In the genomic region with DNA sequence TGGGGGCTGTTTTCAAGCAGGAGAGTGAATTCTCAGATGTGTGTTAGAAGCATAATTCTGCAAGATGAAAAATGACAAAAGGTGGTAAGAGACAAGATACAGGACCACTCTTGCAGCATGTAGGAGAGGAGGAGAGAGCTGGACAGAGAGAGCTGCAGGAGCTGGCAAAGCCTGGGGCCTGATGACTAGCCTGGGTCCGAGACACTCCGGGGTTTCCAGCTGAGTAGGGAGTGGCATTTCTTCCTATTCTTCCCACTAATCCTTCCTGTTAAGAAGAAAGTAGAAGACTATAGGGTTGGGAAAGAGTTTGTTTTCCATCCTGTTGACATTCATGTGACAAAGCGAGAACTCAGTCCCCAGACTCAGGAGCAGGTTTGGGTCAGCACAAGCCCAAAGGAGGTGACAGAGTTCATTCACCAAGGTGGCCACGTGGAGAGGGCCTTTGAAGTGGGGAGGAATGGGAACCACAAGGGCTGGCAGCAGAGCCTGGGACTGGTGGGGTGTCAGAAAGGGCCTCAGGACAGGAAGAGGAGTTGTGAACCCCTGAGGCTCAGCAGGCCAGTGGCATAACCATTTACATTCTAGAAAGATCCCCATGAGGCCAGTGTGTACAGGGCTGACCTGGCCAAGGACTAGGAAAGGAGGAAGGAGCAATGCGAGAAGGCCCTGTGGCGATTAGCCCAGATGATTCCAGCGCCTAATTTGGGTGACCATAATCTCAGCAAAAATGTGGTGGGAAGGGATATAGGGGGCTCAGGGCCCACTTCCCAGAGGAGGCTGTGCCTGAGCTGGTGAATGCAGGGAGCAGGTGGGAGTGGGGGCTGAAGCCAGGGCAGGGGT, we compare ENCODE assay signal across 10 cellular contexts.
A peak's percentile ranks its signal among the peaks of the same experiment; 100 is the strongest.
DNase-seq lines count a peak whose midpoint lies in the region; ATAC-seq and TF ChIP-seq lines count a peak whose summit lies in the region.
"Had no signal": no experiment of that assay in that cellular context is flagged by ENCODE, and none has a peak within 500 bp of the region (broad histone marks: within the 10 kb centered on the region; RNA-seq: fewer than 3 reads in every experiment).

No MANE protein-coding gene starts in this region.

- peak overlapping the region; percentile 27 for H3K27ac Mint-ChIP-seq in activated T-cell treated with anti-CD3 and anti-CD28 coated beads, Interleukin-2, amount 50 U/mL, for 24 hours
- peak overlapping the region; percentile 38 for H3K27ac Mint-ChIP-seq in stimulated activated memory B cell treated with anti-CD40 and anti-IgM and Interleukin-4, amounts not matched to agents 10 μg/mL and 1 μg/mL and 100 μg/mL, for 72 hours
- H3K27ac Mint-ChIP-seq: T-helper 2 cell treated with Interferon-gamma antibody and Interleukin-4, amounts not matched to agents 5 μg/mL and 100 μg/mL, for 36 hours had no signal

- H3K36me3 Mint-ChIP-seq in activated T-cell treated with anti-CD3 and anti-CD28 coated beads, Interleukin-2, amount 50 U/mL, for 24 hours (ENCODE audit: low read depth): peaks cover 18% of the 10 kb centered on the region
- peaks cover 4% of the 10 kb centered on the region for H3K36me3 Mint-ChIP-seq in stimulated activated memory B cell treated with anti-CD40 and anti-IgM and Interleukin-4, amounts not matched to agents 10 μg/mL and 1 μg/mL and 100 μg/mL, for 72 hours

- DNase-seq in activated T-cell treated with anti-CD3 and anti-CD28 coated beads, Interleukin-2, amount 50 U/mL, for 24 hours: peak; percentile 27
- no peak for DNase-seq in activated T-cell treated with anti-CD3 and anti-CD28 coated beads, Interleukin-2, amount 50 U/mL, for 1 hour
- peak; percentile 9 for DNase-seq in iPS-NIHi7 (ENCODE audit: extremely low spot score)
- DNase-seq in NCI-H146 (lab: John Stamatoyannopoulos, UW): no peak
- DNase-seq in central memory CD4-positive, alpha-beta T cell: no peak
- DNase-seq: trophoblast cell had no signal

- no peaks in the 10 kb centered on the region for H3K9me3 Mint-ChIP-seq in activated T-cell treated with anti-CD3 and anti-CD28 coated beads, Interleukin-2, amount 50 U/mL, for 24 hours
- H3K9me3 Mint-ChIP-seq in stimulated activated memory B cell treated with anti-CD40 and anti-IgM and Interleukin-4, amounts not matched to agents 10 μg/mL and 1 μg/mL and 100 μg/mL, for 72 hours: no peaks in the 10 kb centered on the region
- H3K9me3 Mint-ChIP-seq: T-helper 2 cell treated with Interferon-gamma antibody and Interleukin-4, amounts not matched to agents 5 μg/mL and 100 μg/mL, for 36 hours had no signal

- peak overlapping the region; percentile 32; the same call in 1 of the 2 replicates for H3K27ac ChIP-seq in VCaP

- no peaks in the 10 kb centered on the region for H3K27me3 Mint-ChIP-seq in activated T-cell treated with anti-CD3 and anti-CD28 coated beads, Interleukin-2, amount 50 U/mL, for 24 hours
- H3K27me3 Mint-ChIP-seq in stimulated activated memory B cell treated with anti-CD40 and anti-IgM and Interleukin-4, amounts not matched to agents 10 μg/mL and 1 μg/mL and 100 μg/mL, for 72 hours: no peaks in the 10 kb centered on the region

- peaks cover 34% of the 10 kb centered on the region for H3K4me1 Mint-ChIP-seq in activated T-cell treated with anti-CD3 and anti-CD28 coated beads, Interleukin-2, amount 50 U/mL, for 24 hours (ENCODE audit: low read depth)
- peaks cover 30% of the 10 kb centered on the region for H3K4me1 Mint-ChIP-seq in stimulated activated memory B cell treated with anti-CD40 and anti-IgM and Interleukin-4, amounts not matched to agents 10 μg/mL and 1 μg/mL and 100 μg/mL, for 72 hours

- no peak for ATAC-seq in stimulated activated memory B cell treated with anti-CD40 and anti-IgM and Interleukin-4, amounts not matched to agents 10 μg/mL and 1 μg/mL and 100 μg/mL, for 72 hours
- ATAC-seq in HG02870 (IDR thresholded peaks at IDR 0.05; ENCODE audit: unreplicated experiment): no peak

- H3K4me3 Mint-ChIP-seq in activated T-cell treated with anti-CD3 and anti-CD28 coated beads, Interleukin-2, amount 50 U/mL, for 24 hours: no peak overlapping the region
- H3K4me3 Mint-ChIP-seq in stimulated activated memory B cell treated with anti-CD40 and anti-IgM and Interleukin-4, amounts not matched to agents 10 μg/mL and 1 μg/mL and 100 μg/mL, for 72 hours: no peak overlapping the region
- H3K4me3 Mint-ChIP-seq: T-helper 2 cell treated with Interferon-gamma antibody and Interleukin-4, amounts not matched to agents 5 μg/mL and 100 μg/mL, for 36 hours had no signal

- TF ChIP-seq CTCF in VCaP (conservative IDR thresholded peaks at IDR 0.05): no peak

Comparison
In these comparisons a context has a peak if more than half of its experiments do, and no peak if none do; other contexts are left out.
1. DNase-seq: peak in activated T-cell treated with anti-CD3 and anti-CD28 coated beads, Interleukin-2, amount 50 U/mL, for 24 hours (single experiment) and iPS-NIHi7 (single experiment); none in activated T-cell treated with anti-CD3 and anti-CD28 coated beads, Interleukin-2, amount 50 U/mL, for 1 hour (single experiment), NCI-H146 (single experiment) and central memory CD4-positive, alpha-beta T cell (single experiment).